In genomic region chr16:87342504-87342903, GRCh38 we compare ENCODE assay signal across 23 cellular contexts.
"Had no signal": no experiment of that assay in that cellular context is flagged by ENCODE, and none has a peak within 500 bp of the region (broad histone marks: within the 10 kb centered on the region; RNA-seq: fewer than 3 reads in every experiment).

No MANE protein-coding gene starts in this region.

- H3K27me3 ChIP-seq: SJCRH30 had no signal

- H3K4me2 ChIP-seq: KMS-11 had no signal

- H3K9me3 ChIP-seq: SJCRH30 had no signal

- H3K4me1 ChIP-seq: SJCRH30 had no signal

- H3K9ac ChIP-seq: KMS-11 had no signal

- H3K4me3 ChIP-seq: K562, SJCRH30 had no signal

- FAIRE-seq: K562 had no signal

- DNase-seq: Kasumi-1, MM.1S, NCI-H1092 treated with DMSO at 0.1 percent for 48 hours, NCI-H1436, NCI-H187, NCI-H2029, NCI-H2081 treated with DMSO at 0.1 percent for 48 hours, NCI-H2171, NCI-H226, NCI-H446, NCI-H510A, NCI-H524 treated with DMSO at 0.1 percent for 48 hours, NCI-H69, NCI-H774, PC-3, SHP77 treated with DMSO at 0.1 percent for 48 hours, SJCRH30 had no signal

- H3K27ac ChIP-seq: KMS-11, RWPE1, SJCRH30 had no signal

- ATAC-seq: K562, Panc1, PC-3, Right ventricle myocardium inferior, SK-N-SH treated with all-trans-retinoic acid at 6 μM for 48 hours had no signal
